ENCODE assay signal across 15 cellular contexts in the genomic region with DNA sequence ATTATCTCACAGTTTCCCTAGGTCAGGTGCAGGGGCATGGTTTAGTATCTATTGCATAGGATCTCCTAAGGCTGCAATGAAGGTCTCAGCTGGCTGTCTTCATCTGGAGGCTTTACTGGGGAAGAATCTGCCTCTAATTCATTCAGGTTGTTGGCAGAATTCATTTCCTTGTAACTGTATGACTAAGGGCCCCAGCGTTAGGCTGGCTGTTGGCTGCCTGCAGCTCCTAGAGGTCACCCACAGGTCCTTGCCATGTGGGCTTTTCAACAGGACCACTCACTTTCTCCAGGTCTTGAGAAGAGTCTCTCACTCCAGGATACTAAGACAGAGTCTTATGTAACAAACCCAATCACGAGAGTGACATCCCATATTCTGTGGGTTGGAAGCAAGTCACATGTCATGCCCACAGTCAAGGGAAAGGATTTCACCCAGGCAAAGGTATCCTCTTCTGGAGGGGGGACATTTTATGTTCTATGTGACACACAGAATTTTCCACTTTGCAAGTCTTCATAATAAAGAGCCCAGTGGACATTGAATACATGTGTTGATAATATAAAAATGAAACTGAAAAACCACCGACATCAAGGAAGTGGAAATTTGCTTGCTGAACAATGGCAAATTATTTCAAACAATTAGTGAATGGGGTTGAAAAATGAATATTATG. TPM values are rescaled to one million over a fixed set of nuclear protein-coding genes. Genes with fewer than 3 reads are reported as not detected.
DNase-seq lines count a peak whose midpoint lies in the region; ATAC-seq, FAIRE-seq and TF ChIP-seq lines count a peak whose summit lies in the region.
"Had no signal": no experiment of that assay in that cellular context is flagged by ENCODE, and none has a peak within 500 bp of the region (broad histone marks: within the 10 kb centered on the region; RNA-seq: fewer than 3 reads in every experiment).

No MANE protein-coding gene starts in this region.

- peak; percentile 38 for DNase-seq in AG08395 (ENCODE audit: low spot score)
- DNase-seq in stimulated activated naive CD8-positive, alpha-beta T cell treated with anti-CD3 and anti-CD28 coated beads, Interleukin-15, amount 100 ng/mL, for 72 hours = no peak
- DNase-seq in NCI-H2107 treated with DMSO at 0.1 percent for 48 hours (lab: John Stamatoyannopoulos, UW; ENCODE audit: unreplicated experiment) = no peak
- DNase-seq in kidney = no peak
- DNase-seq: activated B cell treated with CpG ODN at 0.5 μM for 24 hours; activated naive CD4-positive, alpha-beta T cell treated with Interleukin-2 at 50 U/mL for 16 hours; NCI-H1694 had no signal

- no peak overlapping the region for H3K27ac Mint-ChIP-seq in stimulated activated naive CD8-positive, alpha-beta T cell treated with anti-CD3 and anti-CD28 coated beads, Interleukin-15, amount 100 ng/mL, for 72 hours
- H3K27ac Mint-ChIP-seq: activated B cell treated with CpG ODN at 0.5 μM for 24 hours had no signal

- peak overlapping the region; percentile 73 for H3K4me2 ChIP-seq in OCI-LY3 (ENCODE audit: low read length)

- H3K4me1 ChIP-seq in OCI-LY3 (ENCODE audit: low read length) (peaks cover 6% of the 10 kb centered on the region), kidney (ENCODE audit: control insufficient read depth in 1 of 2, insufficient read depth in 1 of 2, low read depth in 1 of 2, low read length in 2 of 2) (no peaks in the 10 kb centered on the region)
- H3K4me1 ChIP-seq: tibial nerve had no signal

- H3K4me3 ChIP-seq in OCI-LY3 (ENCODE audit: low read length) (peak overlapping the region; percentile 48), kidney (ENCODE audit: low read length in 2 of 2) (no peak overlapping the region)
- H3K4me3 ChIP-seq: tibial nerve had no signal

- ATAC-seq in GM18868 (IDR thresholded peaks at IDR 0.05; ENCODE audit: unreplicated experiment) (peak; percentile 93), HG02678 (IDR thresholded peaks at IDR 0.05; ENCODE audit: unreplicated experiment) (peak; percentile 55), GM19023 (IDR thresholded peaks at IDR 0.05; ENCODE audit: unreplicated experiment) (no peak)
- no peak for ATAC-seq in stimulated activated naive CD8-positive, alpha-beta T cell treated with anti-CD3 and anti-CD28 coated beads, Interleukin-15, amount 100 ng/mL, for 72 hours

- peak overlapping the region; percentile 91 for H2AFZ ChIP-seq in OCI-LY3 (ENCODE audit: low read depth, low read length)

- H3K4me3 Mint-ChIP-seq in stimulated activated naive CD8-positive, alpha-beta T cell treated with anti-CD3 and anti-CD28 coated beads, Interleukin-15, amount 100 ng/mL, for 72 hours = no peak overlapping the region
- H3K4me3 Mint-ChIP-seq: activated B cell treated with CpG ODN at 0.5 μM for 24 hours had no signal

- H3K27ac ChIP-seq in OCI-LY3 (ENCODE audit: low read length) (no peak overlapping the region), kidney (ENCODE audit: low read depth in 2 of 2, low read length in 2 of 2) (no peak overlapping the region)
- H3K27ac ChIP-seq: tibial nerve had no signal

- H3K9ac ChIP-seq in OCI-LY3 (ENCODE audit: low read length) = peak overlapping the region; percentile 29; the same call in 1 of the 2 replicates
- H3K9ac ChIP-seq in kidney (ENCODE audit: low read length in 2 of 2) = no peak overlapping the region

- no peaks in the 10 kb centered on the region for H3K4me1 Mint-ChIP-seq in stimulated activated naive CD8-positive, alpha-beta T cell treated with anti-CD3 and anti-CD28 coated beads, Interleukin-15, amount 100 ng/mL, for 72 hours

- H3K79me2 ChIP-seq in OCI-LY3 (ENCODE audit: low read length) = no peaks in the 10 kb centered on the region

- intact Hi-C loops in kidney (cut with DNase I) = no loop called here

- no peaks in the 10 kb centered on the region for H4K20me1 ChIP-seq in OCI-LY3 (ENCODE audit: insufficient read depth, low read length)

- no peaks in the 10 kb centered on the region for H3K27me3 Mint-ChIP-seq in stimulated activated naive CD8-positive, alpha-beta T cell treated with anti-CD3 and anti-CD28 coated beads, Interleukin-15, amount 100 ng/mL, for 72 hours

- no peaks in the 10 kb centered on the region for H3K36me3 ChIP-seq in OCI-LY3 (replicated peaks; ENCODE audit: low read depth, low read length)
- no peaks in the 10 kb centered on the region for H3K36me3 ChIP-seq in kidney (ENCODE audit: control insufficient read depth in 1 of 2, insufficient read depth in 2 of 2, low read length in 2 of 2)
- H3K36me3 ChIP-seq: tibial nerve had no signal

- H3K9me3 Mint-ChIP-seq in stimulated activated naive CD8-positive, alpha-beta T cell treated with anti-CD3 and anti-CD28 coated beads, Interleukin-15, amount 100 ng/mL, for 72 hours = peaks cover 0 to 4% of the 10 kb centered on the region in 2 donors
- H3K9me3 Mint-ChIP-seq: activated B cell treated with CpG ODN at 0.5 μM for 24 hours had no signal

- H3K27me3 ChIP-seq in OCI-LY3 (ENCODE audit: low read depth, low read length) = 0 out of 2 replicates have a peak, but pooled peaks cover under 1% of the 10 kb centered on the region
- H3K27me3 ChIP-seq: tibial nerve had no signal

- TF ChIP-seq CTCF in OCI-LY3 (IDR thresholded peaks at IDR 0.05; ENCODE audit: low read depth, low read length) = no peak
- TF ChIP-seq CTCF in kidney (IDR thresholded peaks at IDR 0.05; ENCODE audit: borderline replicate concordance, extremely low read depth, insufficient read depth) = no peak

- FAIRE-seq in kidney (lab: Jason Lieb, UNC) = no peak
- FAIRE-seq: H1 had no signal

- H3K9me3 ChIP-seq in OCI-LY3 (ENCODE audit: insufficient read depth, low read length) (no peaks in the 10 kb centered on the region), kidney (ENCODE audit: control insufficient read depth in 1 of 2, low read length in 2 of 2) (no peaks in the 10 kb centered on the region)

RNA-seq across cellular contexts. Expression of a gene that starts 38.2 kb away (rescaled TPM):
- not detected for total RNA-seq in kidney
- polyA plus RNA-seq in kidney (ENCODE audit: insufficient read depth, low read depth, low replicate concordance) = not detected
- total RNA-seq: H1, lung microvascular endothelial cell, posterior vena cava, tibial nerve had no signal
- polyA plus RNA-seq: H1 had no signal

Comparison
In these comparisons a context has a peak if more than half of its experiments do, and no peak if none do; other contexts are left out.
1. ATAC-seq: peak in GM18868 (single experiment) and HG02678 (single experiment); none in stimulated activated naive CD8-positive, alpha-beta T cell treated with anti-CD3 and anti-CD28 coated beads, Interleukin-15, amount 100 ng/mL, for 72 hours (single experiment) and GM19023 (single experiment).